In genomic region chr17:1516403-1517161, GRCh38 we compare ENCODE assay signal across 8 cellular contexts. TPM values are rescaled to one million over a fixed set of nuclear protein-coding genes. Genes with fewer than 3 reads are reported as not detected.
DNase-seq lines count a peak whose midpoint lies in the region; ATAC-seq and TF ChIP-seq lines count a peak whose summit lies in the region.

TSS of gene INPP5K (minus strand) at chr17:1516612. CDS start at chr17:1516499, 113 bp downstream.

- H3K27ac Mint-ChIP-seq in CD4-positive, alpha-beta memory T cell: peak within 1 kb of the TSS; percentile 92 to 97 (median 95)
- peak within 1 kb of the TSS; percentile 85 for H3K27ac Mint-ChIP-seq in activated CD4-positive, alpha-beta memory T cell treated with anti-CD3 and anti-CD28 coated beads, Interleukin-2, amount 10 ng/mL, durations not matched to agents 7 days and 5 days

- peak within 1 kb of the TSS; percentile 68 to 97 for H3K4me3 ChIP-seq in CD4-positive, alpha-beta memory T cell (ENCODE audit: low read length in 2 of 2)
- peak within 1 kb of the TSS; percentile 91 to 96 for H3K4me3 ChIP-seq in duodenal mucosa (ENCODE audit: low read depth in 1 of 2, low read length in 2 of 2)
- H3K4me3 ChIP-seq in lower leg skin (ENCODE audit: low read depth, poor library complexity, severe bottlenecking): peak within 1 kb of the TSS; percentile 94

- DNase-seq in CD4-positive, alpha-beta memory T cell: peak; percentile 97 to 99 (median 98)
- DNase-seq in NCI-H82 treated with DMSO at 0.1 percent for 48 hours (lab: John Stamatoyannopoulos, UW; ENCODE audit: unreplicated experiment) (peak; percentile 92), lower leg skin (ENCODE audit: low spot score in 2 of 2) (peak; percentile 98 to 99)
- DNase-seq in activated CD4-positive, alpha-beta memory T cell treated with anti-CD3 and anti-CD28 coated beads, Interleukin-2, amount 10 ng/mL, durations not matched to agents 7 days and 5 days: peak; percentile 99
- DNase-seq in stimulated activated CD4-positive, alpha-beta T cell treated with anti-CD3 and anti-CD28 coated beads, Interleukin-4, amount 100 ng/mL, for 48 hours (ENCODE audit: low read depth in 2 of 2): peak; percentile 93 to 96

- CTCF ChIA-PET in CD4-positive, alpha-beta memory T cell (lab: Charles Lee; ENCODE audit: partially characterized antibody): interaction anchor here (0.9 to 8.4 kb wide), 20 partner anchors 16 to 257 kb away, joined by 3 to 211 read pairs (median 4); partner anchors contain the start of gene MYO1C
- CTCF ChIA-PET in activated CD4-positive, alpha-beta memory T cell treated with anti-CD3 and anti-CD28 coated beads, Interleukin-2, amount 10 ng/mL, durations not matched to agents 7 days and 5 days (lab: Charles Lee): interaction anchor here (0.6 to 3.4 kb wide), 22 partner anchors 10 to 458 kb away, joined by 3 to 69 read pairs (median 5); partner anchors contain the start of genes CRK, SLC43A2, TRARG1 and YWHAE

- peaks cover 26% of the 10 kb centered on the region for H3K4me1 ChIP-seq in CD4-positive, alpha-beta memory T cell (ENCODE audit: insufficient read depth, low read length)
- peaks cover 26 to 42% of the 10 kb centered on the region in 2 donors for H3K4me1 ChIP-seq in duodenal mucosa (ENCODE audit: control insufficient read depth in 1 of 2, insufficient read depth in 2 of 2, low read length in 2 of 2)

- peaks cover 15 to 43% (median 29%) of the 10 kb centered on the region in 4 donors for H3K4me1 Mint-ChIP-seq in CD4-positive, alpha-beta memory T cell
- H3K4me1 Mint-ChIP-seq in activated CD4-positive, alpha-beta memory T cell treated with anti-CD3 and anti-CD28 coated beads, Interleukin-2, amount 10 ng/mL, durations not matched to agents 7 days and 5 days: peaks cover 35% of the 10 kb centered on the region

- intact Hi-C loops in CD4-positive, alpha-beta memory T cell (cut with micrococcal nuclease): loop anchor here (1.0 to 2.0 kb wide), 6 partner anchors 28 to 248 kb away; partner anchors contain the start of genes CRK, PITPNA, SLC43A2 and YWHAE
- intact Hi-C loops in lower leg skin (cut with DNase I; ENCODE audit: low total_unique reads): loop anchor here (10.0 kb wide), 1 partner anchor 152 kb away; no protein-coding TSS in a partner anchor

- no peaks in the 10 kb centered on the region for H3K27me3 Mint-ChIP-seq in CD4-positive, alpha-beta memory T cell
- no peaks in the 10 kb centered on the region for H3K27me3 Mint-ChIP-seq in activated CD4-positive, alpha-beta memory T cell treated with anti-CD3 and anti-CD28 coated beads, Interleukin-2, amount 10 ng/mL, durations not matched to agents 7 days and 5 days

- peak within 1 kb of the TSS; percentile 90 to 95 (median 92) for H3K4me3 Mint-ChIP-seq in CD4-positive, alpha-beta memory T cell
- peak within 1 kb of the TSS; percentile 86 for H3K4me3 Mint-ChIP-seq in activated CD4-positive, alpha-beta memory T cell treated with anti-CD3 and anti-CD28 coated beads, Interleukin-2, amount 10 ng/mL, durations not matched to agents 7 days and 5 days

- H3K27me3 ChIP-seq in CD4-positive, alpha-beta memory T cell (ENCODE audit: insufficient read depth, low read length): no peaks in the 10 kb centered on the region
- H3K27me3 ChIP-seq in duodenal mucosa (ENCODE audit: control insufficient read depth in 1 of 2, insufficient read depth in 2 of 2, low read length in 2 of 2): no peaks in the 10 kb centered on the region

- peaks cover 24 to 53% of the 10 kb centered on the region in 2 donors for H3K36me3 Mint-ChIP-seq in CD4-positive, alpha-beta memory T cell
- peaks cover 18% of the 10 kb centered on the region for H3K36me3 Mint-ChIP-seq in activated CD4-positive, alpha-beta memory T cell treated with anti-CD3 and anti-CD28 coated beads, Interleukin-2, amount 10 ng/mL, durations not matched to agents 7 days and 5 days (ENCODE audit: low read depth)

- 0 to 1% methylated on average over 28 to 50 of the region's 90 CpGs for WGBS in lower leg skin, 2 donors

- no peak for TF ChIP-seq POLR2A in lower leg skin (IDR thresholded peaks at IDR 0.05)

- no peak for TF ChIP-seq CTCF in lower leg skin (IDR thresholded peaks at IDR 0.05)

- peak within 1 kb of the TSS; percentile 93 to 97 for H3K9ac ChIP-seq in duodenal mucosa (ENCODE audit: low read depth in 1 of 2, low read length in 2 of 2)

- H3K9me3 Mint-ChIP-seq in CD4-positive, alpha-beta memory T cell: no peaks in the 10 kb centered on the region
- H3K9me3 Mint-ChIP-seq in activated CD4-positive, alpha-beta memory T cell treated with anti-CD3 and anti-CD28 coated beads, Interleukin-2, amount 10 ng/mL, durations not matched to agents 7 days and 5 days: no peaks in the 10 kb centered on the region

- H3K27ac ChIP-seq in CD4-positive, alpha-beta memory T cell (ENCODE audit: low read depth, low read length): peak within 1 kb of the TSS; percentile 89
- H3K27ac ChIP-seq in duodenal mucosa (ENCODE audit: low read depth, low read length): peak within 1 kb of the TSS; percentile 90

- ATAC-seq in GM19438 (IDR thresholded peaks at IDR 0.05; ENCODE audit: low read depth, unreplicated experiment) (peak; percentile 81), HG03575 (IDR thresholded peaks at IDR 0.05; ENCODE audit: extremely low read depth, insufficient number of reproducible peaks, low FRiP score, unreplicated experiment) (peak; percentile 41)

- POLR2A ChIA-PET in CD4-positive, alpha-beta memory T cell (lab: Charles Lee; ENCODE audit: partially characterized antibody): interaction anchor here (0.6 to 5.7 kb wide), 36 partner anchors 10 to 876 kb away, joined by 3 to 136 read pairs (median 8); partner anchors contain the start of genes CRK, MYO1C, PITPNA and RILP
- POLR2A ChIA-PET in activated CD4-positive, alpha-beta memory T cell treated with anti-CD3 and anti-CD28 coated beads, Interleukin-2, amount 10 ng/mL, durations not matched to agents 7 days and 5 days (lab: Charles Lee): interaction anchor here (0.6 to 2.7 kb wide), 35 partner anchors 9 to 406 kb away, joined by 3 to 34 read pairs (median 5); partner anchors contain the start of genes CRK, MYO1C, PITPNA and RILP

- no peaks in the 10 kb centered on the region for H3K9me3 ChIP-seq in CD4-positive, alpha-beta memory T cell (ENCODE audit: control insufficient read depth in 1 of 2, low read length in 2 of 2)
- H3K9me3 ChIP-seq in duodenal mucosa (ENCODE audit: control insufficient read depth in 1 of 2, low read length in 2 of 2): no peaks in the 10 kb centered on the region

- H3K36me3 ChIP-seq in CD4-positive, alpha-beta memory T cell (ENCODE audit: insufficient read depth, low read length): peaks cover 23% of the 10 kb centered on the region
- H3K36me3 ChIP-seq in duodenal mucosa (ENCODE audit: control insufficient read depth in 1 of 2, insufficient read depth in 2 of 2, low read length in 2 of 2): peaks cover 16 to 33% of the 10 kb centered on the region in 2 donors

RNA-seq across cellular contexts. Expression of gene INPP5K, which starts in this region (rescaled TPM):
- total RNA-seq in CD4-positive, alpha-beta memory T cell: 10 to 100 TPM; 73.6 to 78.5 TPM
- polyA plus RNA-seq in CD4-positive, alpha-beta memory T cell: 100 to 1,000 TPM in 1 of 2 donors, 10 to 100 TPM in 1; 81.9 to 123 TPM
- total RNA-seq in activated CD4-positive, alpha-beta memory T cell treated with anti-CD3 and anti-CD28 coated beads, Interleukin-2, amount 10 ng/mL, durations not matched to agents 7 days and 5 days: 10 to 100 TPM; 52.4 to 58.1 TPM
- total RNA-seq in lower leg skin: 100 to 1,000 TPM; 101 to 172 (median 134) TPM

Comparison
In these comparisons a context has a peak if more than half of its experiments do, and no peak if none do; other contexts are left out.
1. Peak in every context shown above with its lines: DNase-seq, ATAC-seq, H3K4me3 ChIP-seq and H3K27ac ChIP-seq.